15 cellular contexts compared by ENCODE assay signal in the genomic region with DNA sequence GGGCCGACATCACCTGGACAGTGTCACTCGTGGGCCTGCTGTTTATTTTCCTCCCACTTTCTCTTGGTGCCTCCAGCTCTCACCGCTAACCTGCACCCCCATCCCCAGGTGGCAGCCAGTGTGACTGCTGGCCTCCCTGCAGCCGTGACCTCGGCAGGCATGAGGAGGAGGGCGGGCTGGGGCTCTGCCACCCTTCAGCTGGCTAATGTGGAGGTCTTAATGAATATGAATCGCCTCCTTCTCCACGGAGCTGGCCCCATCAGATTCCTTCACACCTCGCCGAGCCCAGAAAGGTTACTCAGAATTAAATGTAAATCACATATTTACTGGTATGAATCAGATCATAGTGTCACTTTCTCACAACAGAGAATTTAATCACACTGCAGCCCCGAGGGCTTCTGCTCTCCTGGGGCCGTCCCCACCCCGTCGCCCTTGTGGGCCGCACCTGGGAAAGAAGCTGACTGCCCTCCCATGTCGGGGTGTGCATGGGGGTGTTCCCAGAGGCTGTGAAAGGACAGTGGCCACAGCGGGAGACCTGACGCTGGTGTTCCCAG.
DNase-seq lines count a peak whose midpoint lies in the region; ATAC-seq and TF ChIP-seq lines count a peak whose summit lies in the region.
"Had no signal": no experiment of that assay in that cellular context is flagged by ENCODE, and none has a peak within 500 bp of the region (broad histone marks: within the 10 kb centered on the region; RNA-seq: fewer than 3 reads in every experiment).

No MANE protein-coding gene starts in this region.

- no peak overlapping the region for H3K4me3 ChIP-seq in BLaER1 treated with 17β-estradiol and CSF1 and Interleukin-3, amounts not matched to agents 10 nM and 100 nM
- H3K4me3 ChIP-seq in GM12865 (ENCODE audit: low read depth, low read length) (no peak overlapping the region), hepatocyte (no peak overlapping the region), esophagus muscularis mucosa (no peak overlapping the region)
- H3K4me3 ChIP-seq: adrenal gland, heart right ventricle, SK-N-MC had no signal

- peak overlapping the region; percentile 68 to 97 (median 93) for H3K4me2 ChIP-seq in BLaER1 treated with 17β-estradiol and CSF1 and Interleukin-3, amounts not matched to agents 10 nM and 100 nM
- no peak overlapping the region for H3K4me2 ChIP-seq in hepatocyte

- H3K9me2 ChIP-seq in hepatocyte (replicated peaks; ENCODE audit: insufficient read depth) = no peaks in the 10 kb centered on the region

- peak overlapping the region; percentile 7 for H3K27ac Mint-ChIP-seq in memory B cell
- H3K27ac Mint-ChIP-seq: CD8-positive, alpha-beta T cell; type B pancreatic cell had no signal

- H4K20me1 ChIP-seq in BLaER1 treated with 17β-estradiol and CSF1 and Interleukin-3, amounts not matched to agents 10 nM and 100 nM = peaks cover 0 to 12% (median 0%) of the 10 kb centered on the region in 11 experiments; a peak in 4 of 22 replicates
- no peaks in the 10 kb centered on the region for H4K20me1 ChIP-seq in hepatocyte (ENCODE audit: insufficient read depth, poor library complexity, severe bottlenecking)

- intact Hi-C loops in esophagus muscularis mucosa (cut with DNase I) = no loop called here

- H3K9me3 ChIP-seq in BLaER1 treated with 17β-estradiol and CSF1 and Interleukin-3, amounts not matched to agents 10 nM and 100 nM (replicated peaks in 1 of 11) = no peaks in the 10 kb centered on the region
- H3K9me3 ChIP-seq in hepatocyte (ENCODE audit: low read depth) (no peaks in the 10 kb centered on the region), esophagus muscularis mucosa (no peaks in the 10 kb centered on the region)
- H3K9me3 ChIP-seq: adrenal gland, heart right ventricle had no signal

- H3K4me1 ChIP-seq in BLaER1 treated with 17β-estradiol and CSF1 and Interleukin-3, amounts not matched to agents 10 nM and 100 nM = peaks cover 72 to 94% (median 82%) of the 10 kb centered on the region in 10 experiments
- H3K4me1 ChIP-seq in hepatocyte (ENCODE audit: insufficient read depth) (peaks cover 14% of the 10 kb centered on the region), esophagus muscularis mucosa (peaks cover 66 to 70% (median 68%) of the 10 kb centered on the region in 4 donors)

- peak overlapping the region; percentile 35 for H3K4me3 Mint-ChIP-seq in memory B cell
- H3K4me3 Mint-ChIP-seq: CD8-positive, alpha-beta T cell; type B pancreatic cell had no signal

- WGBS in hepatocyte (ENCODE audit: low lambda C conversion rate, missing lambda C conversion rate) = 69% methylated on average over 18 of the region's 18 CpGs
- WGBS in esophagus muscularis mucosa = 90% methylated on average over 16 of the region's 18 CpGs

- H3K36me3 Mint-ChIP-seq in memory B cell = no peaks in the 10 kb centered on the region
- H3K36me3 Mint-ChIP-seq: CD8-positive, alpha-beta T cell; type B pancreatic cell had no signal

- peak; percentile 47 for ATAC-seq in memory B cell (ENCODE audit: low read depth)
- ATAC-seq: CD8-positive, alpha-beta T cell; heart right ventricle; left colon had no signal

- peaks cover 2% of the 10 kb centered on the region for H3K27me3 Mint-ChIP-seq in memory B cell

- no peaks in the 10 kb centered on the region for H3K9me3 Mint-ChIP-seq in memory B cell
- H3K9me3 Mint-ChIP-seq: CD8-positive, alpha-beta T cell; type B pancreatic cell had no signal

- TF ChIP-seq POLR2A in esophagus muscularis mucosa (IDR thresholded peaks at IDR 0.05; ENCODE audit: low read depth) = no peak

- H3K79me2 ChIP-seq in hepatocyte = no peaks in the 10 kb centered on the region

- TF ChIP-seq EP300 in esophagus muscularis mucosa (IDR thresholded peaks at IDR 0.05) = no peak

- peaks cover 51% of the 10 kb centered on the region for H3K4me1 Mint-ChIP-seq in memory B cell

- TF ChIP-seq CTCF in GM12865 (IDR thresholded peaks at IDR 0.05; ENCODE audit: insufficient read depth, low read depth, low read length, missing control alignments) (no peak), hepatocyte (IDR thresholded peaks at IDR 0.05; ENCODE audit: poor library complexity) (no peak), esophagus muscularis mucosa (IDR thresholded peaks at IDR 0.05) (no peak)

- peak overlapping the region in 5 of 11 experiments; percentile 9 to 84 (median 55); a peak in 6 of 22 replicates for H3K27ac ChIP-seq in BLaER1 treated with 17β-estradiol and CSF1 and Interleukin-3, amounts not matched to agents 10 nM and 100 nM
- H3K27ac ChIP-seq in hepatocyte = no peak overlapping the region
- H3K27ac ChIP-seq in esophagus muscularis mucosa (replicated peaks in 1 of 4) = no peak overlapping the region
- H3K27ac ChIP-seq: adrenal gland, heart right ventricle, SK-N-MC had no signal

- H2AFZ ChIP-seq in hepatocyte = no peak overlapping the region

- DNase-seq in GM12865 (ENCODE audit: low read depth) (peak; percentile 39), RPMI8226 (peak; percentile 58), memory B cell (ENCODE audit: low spot score in 2 of 2) (no peak), hepatocyte (ENCODE audit: low spot score) (no peak), esophagus muscularis mucosa (ENCODE audit: extremely low spot score) (no peak), NCI-H2196 treated with DMSO at 0.1 percent for 48 hours (lab: John Stamatoyannopoulos, UW; ENCODE audit: unreplicated experiment) (no peak), amniotic stem cell (lab: John Stamatoyannopoulos, UW) (no peak)
- DNase-seq: adrenal gland; CD8-positive, alpha-beta T cell; heart right ventricle; left colon; NCI-H2171 had no signal

- peaks cover 19 to 63% (median 42%) of the 10 kb centered on the region in 11 experiments for H3K27me3 ChIP-seq in BLaER1 treated with 17β-estradiol and CSF1 and Interleukin-3, amounts not matched to agents 10 nM and 100 nM
- H3K27me3 ChIP-seq in hepatocyte (no peaks in the 10 kb centered on the region), esophagus muscularis mucosa (no peaks in the 10 kb centered on the region)
- H3K27me3 ChIP-seq: adrenal gland, heart right ventricle had no signal

- peak overlapping the region in 1 of 11 experiments; percentile 12; a peak in 1 of 22 replicates for H3K9ac ChIP-seq in BLaER1 treated with 17β-estradiol and CSF1 and Interleukin-3, amounts not matched to agents 10 nM and 100 nM

- H3K36me3 ChIP-seq in BLaER1 treated with 17β-estradiol and CSF1 and Interleukin-3, amounts not matched to agents 10 nM and 100 nM = no peaks in the 10 kb centered on the region
- no peaks in the 10 kb centered on the region for H3K36me3 ChIP-seq in hepatocyte (replicated peaks; ENCODE audit: insufficient read depth, low read depth)
- H3K36me3 ChIP-seq in esophagus muscularis mucosa = no peaks in the 10 kb centered on the region
- H3K36me3 ChIP-seq: adrenal gland, heart right ventricle had no signal

Comparison
In these comparisons a context has a peak if more than half of its experiments do, and no peak if none do; other contexts are left out.
1. DNase-seq: peak in GM12865 (single experiment) and RPMI8226 (single experiment); none in memory B cell (0 of 2), hepatocyte (single experiment), esophagus muscularis mucosa (single experiment), NCI-H2196 treated with DMSO at 0.1 percent for 48 hours (single experiment) and amniotic stem cell (single experiment).